ENCODE assay signal across 1 cellular context in genomic region chr10:114356786-114357588, GRCh38.
TF ChIP-seq lines count a peak whose summit lies in the region.

No MANE protein-coding gene starts in this region.

TF ChIP-seq in HepG2, 621 proteins besides CTCF, POLR2A, EP300 and RAD21 (continued from another document):
- no peak for TF ChIP-seq THAP9 (CRISPR knock-in tag; IDR thresholded peaks at IDR 0.05; ENCODE audit: borderline replicate concordance)
- no peak for TF ChIP-seq NFIB (CRISPR knock-in tag; IDR thresholded peaks at IDR 0.05; ENCODE audit: borderline replicate concordance)
- no peak for TF ChIP-seq NFE2L2 (IDR thresholded peaks at IDR 0.05; ENCODE audit: low read length)
- TF ChIP-seq TARDBP (CRISPR knock-in tag; IDR thresholded peaks at IDR 0.05): no peak
- no peak for TF ChIP-seq TGIF2 (CRISPR knock-in tag; IDR thresholded peaks at IDR 0.05)
- no peak for TF ChIP-seq HNF1B (CRISPR knock-in tag; IDR thresholded peaks at IDR 0.05)
- no peak for TF ChIP-seq NFE2L1 (CRISPR knock-in tag; IDR thresholded peaks at IDR 0.05; ENCODE audit: borderline replicate concordance)
- TF ChIP-seq SNAPC5 (CRISPR knock-in tag; IDR thresholded peaks at IDR 0.05; ENCODE audit: borderline replicate concordance): no peak
- TF ChIP-seq ZNF550 (CRISPR knock-in tag; IDR thresholded peaks at IDR 0.05; ENCODE audit: borderline replicate concordance): no peak
TF ChIP-seq in HepG2: peak in this region for 0.
